Comparison of ENCODE assay signal across 11 cellular contexts in genomic region chr17:71118039-71118438, GRCh38.
DNase-seq lines count a peak whose midpoint lies in the region; ATAC-seq and TF ChIP-seq lines count a peak whose summit lies in the region.
"Had no signal": no experiment of that assay in that cellular context is flagged by ENCODE, and none has a peak within 500 bp of the region (broad histone marks: within the 10 kb centered on the region; RNA-seq: fewer than 3 reads in every experiment).

No MANE protein-coding gene starts in this region.

- peaks cover 11% of the 10 kb centered on the region for H3K4me1 Mint-ChIP-seq in mesothelial cell of epicardium
- H3K4me1 Mint-ChIP-seq: activated naive CD8-positive, alpha-beta T cell treated with anti-CD3 and anti-CD28 coated beads, Interleukin-2, amount 10 ng/mL, durations not matched to agents 7 days and 5 days; memory B cell had no signal

- no peak overlapping the region for H3K27ac Mint-ChIP-seq in mesothelial cell of epicardium
- H3K27ac Mint-ChIP-seq: activated naive CD8-positive, alpha-beta T cell treated with anti-CD3 and anti-CD28 coated beads, Interleukin-2, amount 10 ng/mL, durations not matched to agents 7 days and 5 days; memory B cell had no signal

- DNase-seq in BE2C (peak; percentile 37), Karpas-422 (peak; percentile 47), SK-MEL-5 (ENCODE audit: low read depth, low spot score) (peak; percentile 28), kidney glomerular epithelial cell (lab: John Stamatoyannopoulos, UW) (peak; percentile 24), mesothelial cell of epicardium (ENCODE audit: low spot score in 2 of 2, unreplicated experiment in 2 of 2) (no peak), T-helper 2 cell (no peak)
- DNase-seq: activated naive CD8-positive, alpha-beta T cell treated with anti-CD3 and anti-CD28 coated beads, Interleukin-2, amount 10 ng/mL, durations not matched to agents 7 days and 5 days; Right ventricle myocardium superior had no signal

- H3K9ac ChIP-seq in Karpas-422 (ENCODE audit: low read length), result no peak overlapping the region

- H3K36me3 Mint-ChIP-seq in mesothelial cell of epicardium, result no peaks in the 10 kb centered on the region
- H3K36me3 Mint-ChIP-seq: activated naive CD8-positive, alpha-beta T cell treated with anti-CD3 and anti-CD28 coated beads, Interleukin-2, amount 10 ng/mL, durations not matched to agents 7 days and 5 days; memory B cell had no signal

- H4K20me1 ChIP-seq in Karpas-422 (ENCODE audit: insufficient read depth, low read depth, low read length), result no peaks in the 10 kb centered on the region

- H3K27me3 Mint-ChIP-seq in mesothelial cell of epicardium (ENCODE audit: low read depth), result no peaks in the 10 kb centered on the region
- H3K27me3 Mint-ChIP-seq: activated naive CD8-positive, alpha-beta T cell treated with anti-CD3 and anti-CD28 coated beads, Interleukin-2, amount 10 ng/mL, durations not matched to agents 7 days and 5 days; memory B cell had no signal

- H3K9me3 ChIP-seq in BE2C (no peaks in the 10 kb centered on the region), Karpas-422 (ENCODE audit: low read length) (no peaks in the 10 kb centered on the region)

- H3K9me3 Mint-ChIP-seq in mesothelial cell of epicardium, result peaks cover 5% of the 10 kb centered on the region

- TF ChIP-seq POLR2A in GM18505 (IDR thresholded peaks at IDR 0.05; ENCODE audit: borderline replicate concordance, extremely low read depth, insufficient read depth, insufficient read length), result no peak

- in situ Hi-C loops in SK-MEL-5 (cut with HindIII; ENCODE audit: low pct_unique_long_range_greater_than_20kb, low sequenced_read_pairs), result no loop called here

- H3K4me2 ChIP-seq in Karpas-422 (ENCODE audit: low read depth, low read length, poor library complexity, severe bottlenecking), result no peak overlapping the region

- H3K4me1 ChIP-seq in BE2C, result no peaks in the 10 kb centered on the region; the same call in 1 of the 2 replicates
- H3K4me1 ChIP-seq in Karpas-422 (ENCODE audit: low read length), result no peaks in the 10 kb centered on the region

- H2AFZ ChIP-seq in Karpas-422 (ENCODE audit: low read length), result no peak overlapping the region

- H3K4me3 Mint-ChIP-seq in mesothelial cell of epicardium, result no peak overlapping the region
- H3K4me3 Mint-ChIP-seq: activated naive CD8-positive, alpha-beta T cell treated with anti-CD3 and anti-CD28 coated beads, Interleukin-2, amount 10 ng/mL, durations not matched to agents 7 days and 5 days; memory B cell had no signal

- H3K79me2 ChIP-seq in Karpas-422 (ENCODE audit: low read length), result no peaks in the 10 kb centered on the region

- peak; percentile 75 for TF ChIP-seq CTCF in BE2C (IDR thresholded peaks at IDR 0.05; ENCODE audit: low read depth, low read length)
- TF ChIP-seq CTCF in mesothelial cell of epicardium (IDR thresholded peaks at IDR 0.05; ENCODE audit: unreplicated experiment), result no peak

- no peak overlapping the region for H3K4me3 ChIP-seq in BE2C (ENCODE audit: low read depth, low read length)
- no peak overlapping the region for H3K4me3 ChIP-seq in Karpas-422 (ENCODE audit: low read length)

- H3K9me2 ChIP-seq in Karpas-422 (replicated peaks; ENCODE audit: insufficient read depth, low read length), result no peaks in the 10 kb centered on the region

- ATAC-seq in GM18505 (IDR thresholded peaks at IDR 0.05; ENCODE audit: unreplicated experiment) (no peak), GM18870 (IDR thresholded peaks at IDR 0.05; ENCODE audit: unreplicated experiment) (no peak)

- H3K27ac ChIP-seq in Karpas-422 (ENCODE audit: low read length), result no peak overlapping the region

- H3K36me3 ChIP-seq in BE2C (no peaks in the 10 kb centered on the region), Karpas-422 (ENCODE audit: insufficient read depth, low read length) (no peaks in the 10 kb centered on the region)

- no peaks in the 10 kb centered on the region for H3K27me3 ChIP-seq in BE2C
- no peaks in the 10 kb centered on the region for H3K27me3 ChIP-seq in Karpas-422 (ENCODE audit: low read length)

Comparison
In these comparisons a context has a peak if more than half of its experiments do, and no peak if none do; other contexts are left out.
1. DNase-seq: peak in BE2C (single experiment), Karpas-422 (single experiment), SK-MEL-5 (single experiment) and kidney glomerular epithelial cell (single experiment); none in mesothelial cell of epicardium (0 of 2) and T-helper 2 cell (0 of 5).